32 cellular contexts compared by ENCODE assay signal in the genomic region with DNA sequence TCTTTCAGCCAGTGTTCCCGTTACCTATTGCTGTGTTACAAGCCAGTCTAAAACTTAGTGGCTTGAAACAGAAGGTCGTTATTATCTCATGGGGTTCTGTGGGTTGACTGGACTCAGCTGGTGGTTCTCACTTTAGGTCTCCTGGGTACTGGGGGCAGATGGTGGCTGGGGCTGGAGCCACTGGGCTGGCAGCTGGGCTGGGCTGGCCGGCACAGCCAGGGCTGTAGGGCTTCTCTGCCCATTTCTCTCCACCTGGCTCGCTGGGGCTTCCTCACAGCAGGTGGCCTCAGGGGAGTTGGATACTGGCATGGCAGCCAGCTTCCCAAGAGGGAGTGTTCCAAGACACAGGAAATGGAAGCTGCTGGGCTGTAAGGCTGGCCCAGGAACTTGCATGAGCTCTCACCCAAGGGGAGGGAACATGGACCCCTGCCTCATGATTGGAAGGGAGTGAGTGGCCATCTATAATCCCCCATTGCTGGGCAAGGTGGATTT. TPM values are rescaled to one million over a fixed set of nuclear protein-coding genes. Genes with fewer than 3 reads are reported as not detected.
"Had no signal": no experiment of that assay in that cellular context is flagged by ENCODE, and none has a peak within 500 bp of the region (broad histone marks: within the 10 kb centered on the region; RNA-seq: fewer than 3 reads in every experiment).

No MANE protein-coding gene starts in this region.

- H3K4me1 Mint-ChIP-seq: activated naive CD8-positive, alpha-beta T cell treated with anti-CD3 and anti-CD28 coated beads for 36 hours had no signal

- H3K4me2 ChIP-seq: hepatocyte had no signal

- FAIRE-seq: colon, frontal cortex, keratinocyte had no signal

- H3K4me3 Mint-ChIP-seq: activated naive CD8-positive, alpha-beta T cell treated with anti-CD3 and anti-CD28 coated beads for 36 hours; stimulated activated naive CD8-positive, alpha-beta T cell treated with anti-CD3 and anti-CD28 coated beads, Interleukin-15, Interleukin-2, amounts not matched to agents 100 ng/mL and 50 ng/mL, for 24 hours; type B pancreatic cell had no signal

- ATAC-seq: activated CD4-positive, CD25-positive, alpha-beta regulatory T cell treated with anti-CD3 and anti-CD28 coated beads, Interleukin-2, amount 50 U/mL, for 24 hours; body of pancreas; left cardiac atrium; left ventricle myocardium superior; sciatic nerve had no signal

- H2AFZ ChIP-seq: hepatocyte had no signal

- H3K79me2 ChIP-seq: hepatocyte had no signal

- H3K27ac ChIP-seq: adrenal gland, body of pancreas, hepatocyte, ovary, skin epidermis, thoracic aorta, uterus, WERI-Rb-1 had no signal

- H3K9me3 Mint-ChIP-seq: activated naive CD8-positive, alpha-beta T cell treated with anti-CD3 and anti-CD28 coated beads for 36 hours; stimulated activated naive CD8-positive, alpha-beta T cell treated with anti-CD3 and anti-CD28 coated beads, Interleukin-15, Interleukin-2, amounts not matched to agents 100 ng/mL and 50 ng/mL, for 24 hours; type B pancreatic cell had no signal

- H3K27me3 ChIP-seq: adrenal gland, body of pancreas, ovary, uterus had no signal

- H3K4me3 ChIP-seq: adrenal gland, body of pancreas, hepatocyte, ovary, skin epidermis, thoracic aorta, uterus had no signal

- H3K4me1 ChIP-seq: adrenal gland, body of pancreas, uterus had no signal

- H3K36me3 ChIP-seq: adrenal gland, ovary, thoracic aorta, uterus, WERI-Rb-1 had no signal

- H3K27ac Mint-ChIP-seq: activated naive CD8-positive, alpha-beta T cell treated with anti-CD3 and anti-CD28 coated beads for 36 hours; stimulated activated naive CD8-positive, alpha-beta T cell treated with anti-CD3 and anti-CD28 coated beads, Interleukin-15, Interleukin-2, amounts not matched to agents 100 ng/mL and 50 ng/mL, for 24 hours; type B pancreatic cell had no signal

- DNase-seq: activated CD4-positive, alpha-beta T cell treated with anti-CD3 and anti-CD28 coated beads for 48 hours; activated CD4-positive, alpha-beta T cell treated with anti-CD3 and anti-CD28 coated beads, Interleukin-2, amount 50 U/mL, for 48 hours; activated CD8-positive, alpha-beta memory T cell treated with anti-CD3 and anti-CD28 coated beads for 24 hours; activated effector memory CD4-positive, alpha-beta T cell treated with Interleukin-2 at 50 U/mL for 16 hours; activated naive CD4-positive, alpha-beta T cell treated with Interleukin-2 at 50 U/mL for 16 hours; activated naive CD8-positive, alpha-beta T cell treated with anti-CD3 and anti-CD28 coated beads for 36 hours; adrenal gland; aorta; body of pancreas; effector CD8-positive, alpha-beta T cell; left cardiac atrium; left ventricle myocardium superior; mammary epithelial cell; ovary; stimulated activated CD4-positive, alpha-beta T cell treated with anti-CD3 and anti-CD28 coated beads, Interleukin-12 subunit alpha, Interleukin-12 subunit beta, amount 100 ng/mL, for 4 hours; stimulated activated CD4-positive, alpha-beta T cell treated with anti-CD3 and anti-CD28 coated beads, Interleukin-4, amount 100 ng/mL, for 1 hour; T1000; uterus; WERI-Rb-1 had no signal

- H3K9me3 ChIP-seq: adrenal gland, body of pancreas, ovary, thoracic aorta, uterus had no signal

- H3K36me3 Mint-ChIP-seq: activated naive CD8-positive, alpha-beta T cell treated with anti-CD3 and anti-CD28 coated beads for 36 hours; type B pancreatic cell had no signal

RNA-seq across cellular contexts. Expression of gene TUNAR, which starts 27.0 kb away (rescaled TPM):
- total RNA-seq: activated naive CD8-positive, alpha-beta T cell treated with anti-CD3 and anti-CD28 coated beads for 36 hours; adrenal gland; aorta; dermis microvascular lymphatic vessel endothelial cell; left cardiac atrium; left ventricle myocardium superior; mammary epithelial cell; mucosa of gallbladder; sciatic nerve; subcutaneous adipose tissue; thoracic aorta had no signal
- polyA plus RNA-seq: adrenal gland, aorta, hepatocyte, keratinocyte, mammary epithelial cell had no signal
